1 cellular context compared by ENCODE assay signal in the genomic region with DNA sequence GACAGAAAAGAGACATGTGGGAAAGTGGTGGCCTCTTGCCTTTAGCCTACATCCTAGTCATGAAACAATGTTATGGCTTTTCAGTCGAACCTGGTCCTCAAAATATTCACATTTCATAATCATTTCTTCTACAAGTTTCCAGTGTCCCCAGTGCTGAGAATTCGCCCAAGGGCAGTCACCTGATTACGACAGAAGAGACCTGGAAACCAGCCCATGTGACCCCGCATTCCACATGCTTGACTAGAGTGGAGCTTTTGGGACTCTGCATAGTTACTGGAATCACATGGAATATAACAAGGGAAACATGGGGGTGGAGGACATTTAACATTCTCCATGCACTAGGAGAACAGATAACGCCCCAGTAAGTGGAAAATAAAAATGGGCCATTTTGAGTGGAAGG.
TF ChIP-seq lines count a peak whose summit lies in the region.

No MANE protein-coding gene starts in this region.

TF ChIP-seq in liver, 16 proteins besides CTCF, POLR2A, EP300 and RAD21 (continued from another document):
- TF ChIP-seq, protein P1, sequence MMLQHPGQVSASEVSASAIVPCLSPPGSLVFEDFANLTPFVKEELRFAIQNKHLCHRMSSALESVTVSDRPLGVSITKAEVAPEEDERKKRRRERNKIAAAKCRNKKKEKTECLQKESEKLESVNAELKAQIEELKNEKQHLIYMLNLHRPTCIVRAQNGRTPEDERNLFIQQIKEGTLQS (IDR thresholded peaks at IDR 0.05) = no peak
